8 cellular contexts compared by ENCODE assay signal in the genomic region with DNA sequence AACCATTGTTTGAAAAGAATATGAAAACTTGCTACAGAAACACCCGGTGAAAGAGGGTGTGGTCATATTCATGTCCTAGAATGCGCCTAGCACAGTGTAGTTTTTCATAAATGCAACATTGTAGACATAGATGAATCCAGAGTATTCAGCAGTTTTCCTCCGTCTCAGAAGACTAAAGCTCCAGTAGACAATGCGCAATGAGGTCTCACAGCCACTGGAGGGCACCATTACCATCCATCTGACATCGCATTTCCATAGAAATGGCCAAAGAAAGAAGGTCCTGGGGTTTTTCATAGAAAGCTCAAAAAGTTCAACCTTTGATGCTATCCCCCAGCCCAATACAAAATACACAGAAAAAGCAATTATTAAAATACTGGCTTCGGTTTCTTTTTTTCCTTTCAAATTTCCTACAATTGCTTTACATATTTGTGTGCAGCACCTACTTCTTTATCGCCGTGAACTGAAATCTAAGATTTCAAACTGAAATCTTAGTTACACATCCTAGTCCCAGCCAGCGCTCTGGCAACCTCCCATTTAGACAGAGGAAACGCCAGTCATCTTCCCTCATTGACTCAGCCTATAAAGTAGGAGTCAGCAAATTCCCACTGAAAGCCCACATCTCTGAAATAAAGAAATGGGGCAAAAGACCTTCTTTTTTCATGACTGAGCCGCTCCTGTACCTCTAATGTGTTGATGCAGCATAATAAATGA. TPM values are rescaled to one million over a fixed set of nuclear protein-coding genes. Genes with fewer than 3 reads are reported as not detected.
DNase-seq lines count a peak whose midpoint lies in the region; ATAC-seq and TF ChIP-seq lines count a peak whose summit lies in the region.

No MANE protein-coding gene starts in this region.

- intact Hi-C loops in dorsolateral prefrontal cortex (cut with DNase I) = loop anchor here (2.0 to 10.0 kb wide), 3 partner anchors 440 to 480 kb away; no protein-coding TSS in a partner anchor

- peak; percentile 89 for TF ChIP-seq CTCF in AG09319 (IDR thresholded peaks at IDR 0.05; ENCODE audit: low read depth, low read length)
- TF ChIP-seq CTCF in GM13976 (IDR thresholded peaks at IDR 0.05; ENCODE audit: borderline replicate concordance, control extremely low read depth, extremely low read depth, insufficient read depth, missing control alignments) = peak; percentile 78
- peak; percentile 70 to 93 (median 86) for TF ChIP-seq CTCF in dorsolateral prefrontal cortex (IDR thresholded peaks at IDR 0.05 in 54 of 56, conservative IDR thresholded peaks at IDR 0.05 in 2 of 56; ENCODE audit: low read depth in 1 of 56, partially characterized antibody in 56 of 56)

- no peak overlapping the region for H3K4me3 Mint-ChIP-seq in stimulated activated naive CD8-positive, alpha-beta T cell treated with anti-CD3 and anti-CD28 coated beads, Interleukin-15, amount 100 ng/mL, for 72 hours

- no peaks in the 10 kb centered on the region for H3K9me3 Mint-ChIP-seq in stimulated activated naive CD8-positive, alpha-beta T cell treated with anti-CD3 and anti-CD28 coated beads, Interleukin-15, amount 100 ng/mL, for 72 hours

- H3K27ac ChIP-seq in dorsolateral prefrontal cortex = peak overlapping the region in 1 of 59 donors; percentile 59

- DNase-seq in AG09319 (ENCODE audit: extremely low read depth, low read depth) = peak; percentile 23
- DNase-seq in GM13976 (ENCODE audit: low spot score) = peak; percentile 79
- DNase-seq in NCI-H2196 (lab: John Stamatoyannopoulos, UW; ENCODE audit: unreplicated experiment) = peak; percentile 73
- peak; percentile 39 to 62 for DNase-seq in activated CD4-positive, alpha-beta T cell treated with anti-CD3 and anti-CD28 coated beads for 4 hours
- DNase-seq in dorsolateral prefrontal cortex = peak in 9 of 10 donors; percentile 35 to 81 (median 71)
- peak; percentile 76 for DNase-seq in lung microvascular endothelial cell (ENCODE audit: low read depth in 2 of 2)
- peak; percentile 34 to 57 for DNase-seq in stimulated activated naive CD8-positive, alpha-beta T cell treated with anti-CD3 and anti-CD28 coated beads, Interleukin-15, amount 100 ng/mL, for 72 hours

- H3K4me3 ChIP-seq in dorsolateral prefrontal cortex = peak overlapping the region in 1 of 59 donors; percentile 15

- no peak for ATAC-seq in stimulated activated naive CD8-positive, alpha-beta T cell treated with anti-CD3 and anti-CD28 coated beads, Interleukin-15, amount 100 ng/mL, for 72 hours
- ATAC-seq in HG03196 (IDR thresholded peaks at IDR 0.05; ENCODE audit: unreplicated experiment) = no peak

- peaks cover 37% of the 10 kb centered on the region for H3K27me3 Mint-ChIP-seq in stimulated activated naive CD8-positive, alpha-beta T cell treated with anti-CD3 and anti-CD28 coated beads, Interleukin-15, amount 100 ng/mL, for 72 hours

- no peak overlapping the region for H3K27ac Mint-ChIP-seq in stimulated activated naive CD8-positive, alpha-beta T cell treated with anti-CD3 and anti-CD28 coated beads, Interleukin-15, amount 100 ng/mL, for 72 hours

- H3K27me3 ChIP-seq in dorsolateral prefrontal cortex = no peaks in the 10 kb centered on the region

- in situ Hi-C loops in GM13976 (cut with MboI; ENCODE audit: low sequenced_read_pairs, unreplicated experiment) = loop anchor here (10.0 kb wide), 2 partner anchors 100 to 250 kb away; no protein-coding TSS in a partner anchor

- H3K4me1 Mint-ChIP-seq in stimulated activated naive CD8-positive, alpha-beta T cell treated with anti-CD3 and anti-CD28 coated beads, Interleukin-15, amount 100 ng/mL, for 72 hours = peaks cover 33% of the 10 kb centered on the region

RNA-seq across cellular contexts. Expression of gene CD58, which starts 3.9 kb away (rescaled TPM):
- total RNA-seq in dorsolateral prefrontal cortex (1 to 10 TPM; 1.2 to 9.8 (median 5.0) TPM), lung microvascular endothelial cell (16.1 and 20.4 TPM in 2 replicates)

Comparison
In these comparisons a context has a peak if more than half of its experiments do, and no peak if none do; other contexts are left out.
1. DNase-seq: peak in every context shown above with its lines; median percentile 79 in GM13976; 76 in lung microvascular endothelial cell; 73 in NCI-H2196; 71 in dorsolateral prefrontal cortex; 50 in activated CD4-positive, alpha-beta T cell treated with anti-CD3 and anti-CD28 coated beads for 4 hours; 46 in stimulated activated naive CD8-positive, alpha-beta T cell treated with anti-CD3 and anti-CD28 coated beads, Interleukin-15, amount 100 ng/mL, for 72 hours; 23 in AG09319.